8 cellular contexts compared by ENCODE assay signal in the genomic region with DNA sequence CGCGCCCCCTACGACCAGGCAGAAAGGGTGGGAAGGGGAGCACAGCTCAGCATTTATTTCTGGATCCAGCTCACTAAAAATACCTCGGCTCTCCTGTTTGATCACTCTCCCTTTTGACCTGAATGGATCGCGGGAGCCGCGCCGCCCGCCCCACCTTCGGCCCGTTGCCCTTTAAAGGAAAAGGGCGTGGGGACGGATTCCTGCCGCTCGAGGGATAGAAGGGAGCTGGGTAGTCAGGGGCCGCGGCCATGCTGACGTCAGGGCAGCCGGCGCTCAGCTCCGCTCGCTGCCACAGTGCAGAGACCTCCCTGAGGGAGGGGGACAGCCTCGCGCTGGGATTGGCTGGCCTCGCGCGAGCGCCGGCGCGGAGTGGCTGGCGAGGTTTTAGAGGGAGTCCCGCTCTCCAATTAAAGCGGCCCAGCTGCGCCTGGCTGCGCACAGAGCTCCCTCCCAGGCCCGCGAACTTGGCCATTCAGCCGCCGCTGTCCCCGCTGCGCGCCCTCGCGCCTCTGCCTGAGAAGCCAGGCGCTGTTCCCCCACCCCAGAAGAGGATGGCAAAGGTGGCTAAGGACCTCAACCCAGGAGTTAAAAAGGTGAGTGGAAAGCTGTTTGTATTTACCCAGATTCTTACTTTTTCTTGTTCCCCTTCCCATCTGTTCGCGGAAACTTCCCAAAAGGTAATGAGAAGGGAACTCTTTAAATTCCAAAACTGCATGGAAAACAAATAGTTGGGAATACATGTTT. TPM values are rescaled to one million over a fixed set of nuclear protein-coding genes. Genes with fewer than 3 reads are reported as not detected.
DNase-seq lines count a peak whose midpoint lies in the region; ATAC-seq and TF ChIP-seq lines count a peak whose summit lies in the region.

A gene with protein sequence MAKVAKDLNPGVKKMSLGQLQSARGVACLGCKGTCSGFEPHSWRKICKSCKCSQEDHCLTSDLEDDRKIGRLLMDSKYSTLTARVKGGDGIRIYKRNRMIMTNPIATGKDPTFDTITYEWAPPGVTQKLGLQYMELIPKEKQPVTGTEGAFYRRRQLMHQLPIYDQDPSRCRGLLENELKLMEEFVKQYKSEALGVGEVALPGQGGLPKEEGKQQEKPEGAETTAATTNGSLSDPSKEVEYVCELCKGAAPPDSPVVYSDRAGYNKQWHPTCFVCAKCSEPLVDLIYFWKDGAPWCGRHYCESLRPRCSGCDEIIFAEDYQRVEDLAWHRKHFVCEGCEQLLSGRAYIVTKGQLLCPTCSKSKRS (plus strand): TSS at position 436 of the 744 bp plus-strand sequence. CDS start 116 bp downstream, at position 552.

- peak within 1 kb of the TSS; percentile 92 for H3K4me3 Mint-ChIP-seq in HFFc6

- H3K27me3 ChIP-seq in ascending aorta (no peaks in the 10 kb centered on the region), prostate gland (replicated peaks; ENCODE audit: insufficient read depth) (no peaks in the 10 kb centered on the region), upper lobe of right lung (no peaks in the 10 kb centered on the region)

- intact Hi-C loops in ascending aorta (cut with DNase I) = loop anchor here (1.0 to 5.0 kb wide), 5 partner anchors 12 to 57 kb away; no protein-coding TSS in a partner anchor
- intact Hi-C loops in left ventricle myocardium superior (cut with micrococcal nuclease) = no loop called here
- intact Hi-C loops in prostate gland (cut with DNase I) = no loop called here
- intact Hi-C loops in upper lobe of right lung (cut with DNase I) = no loop called here

- H3K9me3 Mint-ChIP-seq in HFFc6 = no peaks in the 10 kb centered on the region

- TF ChIP-seq POLR2A in prostate gland (IDR thresholded peaks at IDR 0.05) = peak; percentile 78

- DNase-seq in HFFc6 = peak; percentile 95
- DNase-seq in NCI-H1105 (lab: John Stamatoyannopoulos, UW) = peak; percentile 80
- DNase-seq in T-helper 22 cell (ENCODE audit: low read depth) = peak; percentile 74
- peak; percentile 88 to 98 for DNase-seq in ascending aorta (ENCODE audit: low spot score in 2 of 2)
- peak; percentile 98 for DNase-seq in left ventricle myocardium superior
- DNase-seq in prostate gland (ENCODE audit: low spot score) = peak; percentile 94
- DNase-seq in upper lobe of right lung = peak; percentile 96

- H3K27ac ChIP-seq in ascending aorta = peak within 1 kb of the TSS; percentile 83 to 91
- peak within 1 kb of the TSS; percentile 70 to 87 for H3K27ac ChIP-seq in prostate gland
- H3K27ac ChIP-seq in upper lobe of right lung = peak within 1 kb of the TSS; percentile 84

- peaks cover 0 to 13% of the 10 kb centered on the region in 2 donors for H3K4me1 ChIP-seq in ascending aorta
- peaks cover 21% of the 10 kb centered on the region for H3K4me1 ChIP-seq in prostate gland (replicated peaks)
- H3K4me1 ChIP-seq in upper lobe of right lung = peaks cover 27% of the 10 kb centered on the region

- H3K36me3 ChIP-seq in ascending aorta (peaks cover 3 to 35% of the 10 kb centered on the region in 2 donors), prostate gland (no peaks in the 10 kb centered on the region), upper lobe of right lung (no peaks in the 10 kb centered on the region)

- H3K4me1 Mint-ChIP-seq in HFFc6 (ENCODE audit: low read depth) = peaks cover 72% of the 10 kb centered on the region

- no peaks in the 10 kb centered on the region for H3K9me3 ChIP-seq in ascending aorta
- no peaks in the 10 kb centered on the region for H3K9me3 ChIP-seq in prostate gland
- H3K9me3 ChIP-seq in upper lobe of right lung = no peaks in the 10 kb centered on the region

- peak within 1 kb of the TSS; percentile 89 for H3K27ac Mint-ChIP-seq in HFFc6

- peak; percentile 33; the same call in 1 of the 2 replicates for TF ChIP-seq CTCF in HFFc6 (IDR thresholded peaks at IDR 0.05)
- peak; percentile 26 to 30 (median 30) for TF ChIP-seq CTCF in ascending aorta (IDR thresholded peaks at IDR 0.05)
- peak in 3 of 4 experiments; percentile 15 to 41 (median 19) for TF ChIP-seq CTCF in prostate gland (IDR thresholded peaks at IDR 0.05)
- peak; percentile 30 for TF ChIP-seq CTCF in upper lobe of right lung (IDR thresholded peaks at IDR 0.05)

- ATAC-seq in left ventricle myocardium superior (peak; percentile 97), upper lobe of right lung (peak; percentile 98)

- H3K27me3 Mint-ChIP-seq in HFFc6 (ENCODE audit: insufficient read depth) = no peaks in the 10 kb centered on the region; the same call in 1 of the 2 replicates

- 1% methylated on average over 49 of the region's 49 CpGs for WGBS in prostate gland

- peaks cover 4% of the 10 kb centered on the region; the same call in 1 of the 2 replicates for H3K36me3 Mint-ChIP-seq in HFFc6 (ENCODE audit: low read depth)

- H3K4me3 ChIP-seq in GM08714 (ENCODE audit: low read length) = peak within 1 kb of the TSS; percentile 38
- H3K4me3 ChIP-seq in ascending aorta = peak within 1 kb of the TSS; percentile 71 to 77
- H3K4me3 ChIP-seq in prostate gland = peak within 1 kb of the TSS; percentile 32 to 50
- H3K4me3 ChIP-seq in upper lobe of right lung = peak within 1 kb of the TSS; percentile 57

RNA-seq across cellular contexts. Expression of the gene that starts here (rescaled TPM):
- 10 to 100 TPM; 20.1 to 50.6 (median 23.3) TPM for total RNA-seq in HFFc6 (2021; fragmentation: NEBNext Ultra II Directional; extraction: Animal tissue kit (Norgen Biotek cat#: 25700))
- total RNA-seq in ascending aorta (634 TPM), left ventricle myocardium superior (37.9 TPM), prostate gland (100 to 1,000 TPM in 1 of 2 donors, 10 to 100 TPM in 1; 73.0 to 144 TPM), upper lobe of right lung (174 TPM)

Comparison
In these comparisons a context has a peak if more than half of its experiments do, and no peak if none do; other contexts are left out.
1. Peak in every context shown above with its lines: DNase-seq, ATAC-seq, H3K4me3 ChIP-seq and H3K27ac ChIP-seq.